Comparison of ENCODE assay signal across 23 cellular contexts in the genomic region with DNA sequence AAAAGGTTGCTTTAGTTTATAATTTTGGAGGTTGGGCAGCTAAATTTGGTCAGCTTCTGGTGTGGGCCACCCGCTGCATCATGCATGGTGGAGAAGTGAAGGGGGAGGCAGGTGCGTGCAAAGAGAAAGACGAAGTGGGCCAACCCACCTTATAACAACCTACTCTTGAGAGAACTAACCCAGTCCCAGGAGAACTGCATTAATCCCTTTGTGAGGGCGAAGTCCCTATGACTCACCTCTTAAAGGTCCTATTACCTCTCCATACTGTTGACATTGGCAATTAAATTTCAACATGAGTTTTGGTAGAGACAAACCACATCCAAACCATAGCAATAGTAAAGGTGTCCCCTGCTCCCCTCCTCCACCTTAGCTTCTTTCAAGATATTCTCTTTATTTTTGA. TPM values are rescaled to one million over a fixed set of nuclear protein-coding genes. Genes with fewer than 3 reads are reported as not detected.
DNase-seq lines count a peak whose midpoint lies in the region; TF ChIP-seq lines count a peak whose summit lies in the region.
"Had no signal": no experiment of that assay in that cellular context is flagged by ENCODE, and none has a peak within 500 bp of the region (broad histone marks: within the 10 kb centered on the region; RNA-seq: fewer than 3 reads in every experiment).

No MANE protein-coding gene starts in this region.

- H4K8ac ChIP-seq in H9 (replicated peaks; ENCODE audit: insufficient read length, low read depth, low read length) = no peak overlapping the region

- H2BK120ac ChIP-seq in H9 (ENCODE audit: low read depth, low read length, poor library complexity, severe bottlenecking) = no peak overlapping the region

- H3K14ac ChIP-seq in H9 (ENCODE audit: insufficient read depth, low read length) = no peak overlapping the region

- H3T11ph ChIP-seq in H9 (ENCODE audit: low read length) = no peak overlapping the region

- no peak overlapping the region for H2AK5ac ChIP-seq in H9 (ENCODE audit: insufficient read length, low read length)

- H3K79me1 ChIP-seq in H9 (ENCODE audit: insufficient read depth, low read depth, low read length, poor library complexity, severe bottlenecking) = no peaks in the 10 kb centered on the region

- H3K9me3 ChIP-seq in Karpas-422 (ENCODE audit: low read length) (no peaks in the 10 kb centered on the region; the same call in 1 of the 2 replicates), H9 (ENCODE audit: control insufficient read depth, low read depth, low read length) (no peaks in the 10 kb centered on the region)

- H3K27me3 ChIP-seq in Karpas-422 (ENCODE audit: low read length) = peaks cover 3% of the 10 kb centered on the region; the same call in 1 of the 2 replicates
- peaks cover 9% of the 10 kb centered on the region for H3K27me3 ChIP-seq in H9 (ENCODE audit: insufficient read depth, low read length)

- H3K27me3 Mint-ChIP-seq in H9 (ENCODE audit: low read depth) = peaks cover 36% of the 10 kb centered on the region

- peaks cover under 1 to 4% of the 10 kb centered on the region in 2 experiments; a peak in 3 of 4 replicates for H3K4me1 Mint-ChIP-seq in H9
- H3K4me1 Mint-ChIP-seq: mesothelial cell of epicardium; stimulated activated effector memory CD8-positive, alpha-beta T cell treated with anti-CD3 and anti-CD28 coated beads, Interleukin-12 subunit alpha, Interleukin-12 subunit beta, amount 100 ng/mL, for 72 hours had no signal

- H3K4me2 ChIP-seq in Karpas-422 (ENCODE audit: low read depth, low read length, poor library complexity, severe bottlenecking) (peak overlapping the region; percentile 62), H9 (ENCODE audit: insufficient read depth, insufficient read length, low read length) (no peak overlapping the region)
- H3K4me2 ChIP-seq: neural progenitor cell had no signal

- H3K27ac Mint-ChIP-seq in H9 = no peak overlapping the region
- H3K27ac Mint-ChIP-seq: mesothelial cell of epicardium; neural progenitor cell; stimulated activated effector memory CD8-positive, alpha-beta T cell treated with anti-CD3 and anti-CD28 coated beads, Interleukin-12 subunit alpha, Interleukin-12 subunit beta, amount 100 ng/mL, for 72 hours had no signal

- DNase-seq in COLO668 (lab: John Stamatoyannopoulos, UW; ENCODE audit: unreplicated experiment) = peak; percentile 82
- peak; percentile 82 for DNase-seq in Karpas-422
- DNase-seq in NCI-H2196 (lab: John Stamatoyannopoulos, UW; ENCODE audit: unreplicated experiment) = peak; percentile 28
- peak; percentile 52 for DNase-seq in epithelial cell of esophagus (ENCODE audit: low read depth)
- no peak for DNase-seq in H9
- DNase-seq in Ammon's horn (ENCODE audit: low spot score) = no peak
- no peak for DNase-seq in SKM-1 (lab: John Stamatoyannopoulos, UW; ENCODE audit: unreplicated experiment)
- no peak for DNase-seq in AG08395 (ENCODE audit: low spot score)
- DNase-seq: activated CD4-positive, alpha-beta T cell treated with anti-CD3 and anti-CD28 coated beads, Interleukin-2, amount 50 U/mL, for 4 hours; activated naive CD4-positive, alpha-beta T cell; activated T-cell treated with anti-CD3 and anti-CD28 coated beads for 4 hours; amygdala; central memory CD4-positive, alpha-beta T cell; GM23248; hippocampal formation; IMR-90; stimulated activated CD4-positive, alpha-beta T cell treated with anti-CD3 and anti-CD28 coated beads, Interleukin-15, amount 100 ng/mL, for 24 hours had no signal

- no peaks in the 10 kb centered on the region for H3K9me2 ChIP-seq in Karpas-422 (replicated peaks; ENCODE audit: insufficient read depth, low read length)

- H3K9ac ChIP-seq in Karpas-422 (ENCODE audit: low read length) (no peak overlapping the region), H9 (ENCODE audit: extremely low read depth, insufficient read length, low read length) (no peak overlapping the region)
- H3K9ac ChIP-seq: GM23248, neural progenitor cell had no signal

- H3K36me3 Mint-ChIP-seq in H9 (ENCODE audit: insufficient read depth in 1 of 3, low read depth in 3 of 3) = no peaks in the 10 kb centered on the region
- H3K36me3 Mint-ChIP-seq: stimulated activated effector memory CD8-positive, alpha-beta T cell treated with anti-CD3 and anti-CD28 coated beads, Interleukin-12 subunit alpha, Interleukin-12 subunit beta, amount 100 ng/mL, for 72 hours had no signal

- no peak overlapping the region for H3K23ac ChIP-seq in H9 (ENCODE audit: insufficient read length, low read depth, low read length)

- H3K27ac ChIP-seq in Karpas-422 (ENCODE audit: low read length) = 0 out of 2 replicates have a peak overlapping the region, but pooled peaks have one; percentile 6
- no peak overlapping the region for H3K27ac ChIP-seq in H9 (ENCODE audit: insufficient read length, low read depth, low read length)
- H3K27ac ChIP-seq: C4-2B, GM23248, neural progenitor cell, VCaP had no signal

- TF ChIP-seq CTCF in epithelial cell of esophagus (IDR thresholded peaks at IDR 0.05; ENCODE audit: insufficient read depth, low read depth, low read length, missing control alignments) (no peak), H9 (conservative IDR thresholded peaks at IDR 0.05) (no peak)

- H3K18ac ChIP-seq in H9 (ENCODE audit: insufficient read length, low read depth, low read length) = no peak overlapping the region

- no peak overlapping the region for H3K56ac ChIP-seq in H9 (ENCODE audit: insufficient read length, low read depth, low read length)

- peaks cover 36% of the 10 kb centered on the region for H3K4me1 ChIP-seq in Karpas-422 (ENCODE audit: low read length)
- no peaks in the 10 kb centered on the region for H3K4me1 ChIP-seq in H9 (ENCODE audit: insufficient read depth, low read length)
- H3K4me1 ChIP-seq: neural progenitor cell had no signal

- no peak overlapping the region for H4K5ac ChIP-seq in H9 (ENCODE audit: insufficient read length, low read depth, low read length)

- no peaks in the 10 kb centered on the region for H3K36me3 ChIP-seq in Karpas-422 (ENCODE audit: insufficient read depth, low read length)
- H3K36me3 ChIP-seq: neural progenitor cell had no signal

- no peak overlapping the region for H3K4me3 Mint-ChIP-seq in H9
- H3K4me3 Mint-ChIP-seq: mesothelial cell of epicardium; neural progenitor cell; stimulated activated effector memory CD8-positive, alpha-beta T cell treated with anti-CD3 and anti-CD28 coated beads, Interleukin-12 subunit alpha, Interleukin-12 subunit beta, amount 100 ng/mL, for 72 hours had no signal

- no peak overlapping the region for H2BK12ac ChIP-seq in H9 (ENCODE audit: insufficient read length, low read depth, low read length)

- H2AFZ ChIP-seq in Karpas-422 (ENCODE audit: low read length) (no peak overlapping the region), H9 (ENCODE audit: low read length) (no peak overlapping the region)
- H2AFZ ChIP-seq: GM23248, neural progenitor cell had no signal

- H4K20me1 ChIP-seq in Karpas-422 (ENCODE audit: insufficient read depth, low read depth, low read length) (no peaks in the 10 kb centered on the region), H9 (ENCODE audit: control insufficient read depth, insufficient read depth, insufficient read length) (no peaks in the 10 kb centered on the region)

- H3K4me3 ChIP-seq in Karpas-422 (ENCODE audit: low read length) (peak overlapping the region; percentile 17; the same call in 1 of the 2 replicates), epithelial cell of esophagus (ENCODE audit: low read length) (no peak overlapping the region)
- H3K4me3 ChIP-seq: GM23248, neural progenitor cell had no signal

- no peak overlapping the region for H2BK15ac ChIP-seq in H9 (ENCODE audit: low read depth, low read length)

- no peak overlapping the region for H2BK5ac ChIP-seq in H9 (ENCODE audit: insufficient read length, low read length)

- no peaks in the 10 kb centered on the region for H3K23me2 ChIP-seq in H9 (ENCODE audit: insufficient read length, low read depth, low read length, poor library complexity, severe bottlenecking)

- no peak overlapping the region for H2BK20ac ChIP-seq in H9 (ENCODE audit: low read depth, low read length, poor library complexity, severe bottlenecking)

- H3K79me2 ChIP-seq in Karpas-422 (ENCODE audit: low read length) (no peaks in the 10 kb centered on the region), H9 (ENCODE audit: insufficient read depth, low read length) (no peaks in the 10 kb centered on the region)

- no CpG with 5 or more reads among the region's 4 CpGs for whole genome bisulfite sequencing in H9 (ENCODE audit: extremely low coverage, insufficient read length, low lambda C conversion rate)

- peaks cover 5 to 7% of the 10 kb centered on the region in 2 experiments; a peak in 3 of 5 replicates for H3K9me3 Mint-ChIP-seq in H9
- H3K9me3 Mint-ChIP-seq: stimulated activated effector memory CD8-positive, alpha-beta T cell treated with anti-CD3 and anti-CD28 coated beads, Interleukin-12 subunit alpha, Interleukin-12 subunit beta, amount 100 ng/mL, for 72 hours had no signal

- no peak overlapping the region for H4K91ac ChIP-seq in H9 (ENCODE audit: insufficient read length, low read depth, low read length)

- H3K4ac ChIP-seq in H9 (ENCODE audit: low read depth, low read length) = no peak overlapping the region

RNA-seq across cellular contexts. Expression of gene FGF9, which starts 7.7 kb away (rescaled TPM):
- 0.11 and 2.9 TPM in 2 replicates for total RNA-seq in Karpas-422 (2014; rRNA removed; shearing (Covaris generic); ENCODE audit: low replicate concordance)
- 0.20 and 0.22 TPM in 2 replicates for total RNA-seq in H9 (2021)
- total RNA-seq: T-helper 1 cell treated with Interleukin-12 subunit alpha and Interleukin-12 subunit beta and Interleukin-4 antibody, amounts not matched to agents 30 ng/mL and 1 ng/mL, for 36 hours had no signal

RNA-seq across cellular contexts. Expression of gene MICU2, which starts 59.2 kb away (rescaled TPM):
- total RNA-seq in Karpas-422 (2014; rRNA removed; shearing (Covaris generic); ENCODE audit: low replicate concordance) = 60.1 and 79.1 TPM in 2 replicates
- 38.2 and 38.4 TPM in 2 replicates for total RNA-seq in H9 (2021)

Comparison
In these comparisons a context has a peak if more than half of its experiments do, and no peak if none do; other contexts are left out.
1. DNase-seq: peak in COLO668 (single experiment), Karpas-422 (single experiment), NCI-H2196 (single experiment) and epithelial cell of esophagus (single experiment); none in H9 (single experiment), Ammon's horn (single experiment), SKM-1 (single experiment) and AG08395 (single experiment).